ENCODE assay signal across 6 cellular contexts in the genomic region with DNA sequence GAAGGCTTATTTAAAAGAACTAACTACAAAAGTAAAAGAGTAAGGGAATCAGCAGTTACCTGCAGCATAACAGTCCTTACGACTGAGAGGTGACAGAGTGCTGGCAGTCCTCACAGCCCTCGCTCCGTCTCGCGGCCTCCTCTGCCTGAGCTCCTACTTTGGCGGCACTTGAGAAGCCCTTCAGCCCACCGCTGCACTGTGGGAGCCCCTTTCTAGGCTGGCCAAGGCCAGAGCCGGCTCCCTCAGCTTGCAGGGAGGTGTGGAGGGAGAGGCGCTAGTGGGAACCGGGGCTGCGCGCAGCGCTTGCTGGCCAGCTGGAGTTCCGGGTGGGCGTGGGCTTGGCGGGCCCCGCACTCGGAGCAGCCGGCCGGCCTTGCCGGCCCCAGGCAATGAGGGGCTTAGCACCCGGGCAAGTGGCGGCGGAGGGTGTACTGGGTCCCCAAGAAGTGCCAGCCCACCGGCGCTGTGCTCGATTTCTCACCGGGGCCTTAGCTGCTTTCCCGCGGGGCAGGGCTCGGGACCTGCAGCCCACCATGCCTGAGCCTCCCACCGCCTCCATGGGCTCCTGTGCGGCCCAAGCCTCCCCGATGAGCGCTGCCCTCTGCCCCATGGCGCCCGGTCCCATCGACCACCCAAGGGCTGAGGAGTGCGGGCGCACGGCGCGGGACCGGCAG.
DNase-seq lines count a peak whose midpoint lies in the region; ATAC-seq, FAIRE-seq and TF ChIP-seq lines count a peak whose summit lies in the region.
"Not testable (repeated sequence)": the region's sequence is repeated elsewhere in the genome, so short reads cannot be mapped to it uniquely, and the experiment has no call there.

No MANE protein-coding gene starts in this region.

- H3K4me1 ChIP-seq in kidney (ENCODE audit: control insufficient read depth in 1 of 2, insufficient read depth in 1 of 2, low read depth in 1 of 2, low read length in 2 of 2); lower lobe of right lung; testis: not testable (repeated sequence)

- WGBS in testis, 2 donors, result 71 to 83% methylated on average over 14 to 44 of the region's 44 CpGs

- ATAC-seq in Right ventricle myocardium inferior, lower lobe of right lung: not testable (repeated sequence)

- not testable (repeated sequence) for H3K9ac ChIP-seq in kidney (ENCODE audit: low read length in 2 of 2)

- H3K9me3 ChIP-seq in kidney (ENCODE audit: control insufficient read depth in 1 of 2, low read length in 2 of 2); lower lobe of right lung; testis: not testable (repeated sequence)

- not testable (repeated sequence) for FAIRE-seq in kidney (lab: Jason Lieb, UNC)

- H3K36me3 ChIP-seq in kidney (ENCODE audit: control insufficient read depth in 1 of 2, insufficient read depth in 2 of 2, low read length in 2 of 2); lower lobe of right lung; testis (ENCODE audit: low read depth, missing control alignments): not testable (repeated sequence)

- DNase-seq in activated gamma-delta T cell (lab: John Stamatoyannopoulos, UW) (peak; percentile 11), Right ventricle myocardium inferior (ENCODE audit: missing footprints) (peak; percentile 31), kidney (peak; percentile 55), lower lobe of right lung (peak; percentile 31), posterior vena cava (ENCODE audit: low spot score) (peak; percentile 71)
- not testable (repeated sequence) for DNase-seq in testis

- not testable (repeated sequence) for TF ChIP-seq POLR2A in testis (IDR thresholded peaks at IDR 0.05)

- not testable (repeated sequence) for H3K27ac ChIP-seq in kidney (ENCODE audit: low read depth in 2 of 2, low read length in 2 of 2); lower lobe of right lung; testis

- not testable (repeated sequence) for H3K27me3 ChIP-seq in lower lobe of right lung (ENCODE audit: low read depth); testis

- TF ChIP-seq CTCF in kidney (IDR thresholded peaks at IDR 0.05; ENCODE audit: borderline replicate concordance, extremely low read depth, insufficient read depth); lower lobe of right lung (IDR thresholded peaks at IDR 0.05); testis (IDR thresholded peaks at IDR 0.05): not testable (repeated sequence)

- intact Hi-C loops in Right ventricle myocardium inferior (cut with DNase I); kidney (cut with DNase I); lower lobe of right lung (cut with DNase I); testis (cut with DNase I; ENCODE audit: low total_unique reads): not testable (repeated sequence)
- intact Hi-C loops in posterior vena cava (cut with DNase I), result loop anchor here in 1 of 2 donors (5.0 kb wide), 1 partner anchor 57 kb away; no protein-coding TSS in a partner anchor

- not testable (repeated sequence) for H3K4me3 ChIP-seq in kidney (ENCODE audit: low read length in 2 of 2); lower lobe of right lung
- H3K4me3 ChIP-seq in testis, result peak overlapping the region; percentile 36 to 41
